Comparison of ENCODE assay signal across 18 cellular contexts in the genomic region with DNA sequence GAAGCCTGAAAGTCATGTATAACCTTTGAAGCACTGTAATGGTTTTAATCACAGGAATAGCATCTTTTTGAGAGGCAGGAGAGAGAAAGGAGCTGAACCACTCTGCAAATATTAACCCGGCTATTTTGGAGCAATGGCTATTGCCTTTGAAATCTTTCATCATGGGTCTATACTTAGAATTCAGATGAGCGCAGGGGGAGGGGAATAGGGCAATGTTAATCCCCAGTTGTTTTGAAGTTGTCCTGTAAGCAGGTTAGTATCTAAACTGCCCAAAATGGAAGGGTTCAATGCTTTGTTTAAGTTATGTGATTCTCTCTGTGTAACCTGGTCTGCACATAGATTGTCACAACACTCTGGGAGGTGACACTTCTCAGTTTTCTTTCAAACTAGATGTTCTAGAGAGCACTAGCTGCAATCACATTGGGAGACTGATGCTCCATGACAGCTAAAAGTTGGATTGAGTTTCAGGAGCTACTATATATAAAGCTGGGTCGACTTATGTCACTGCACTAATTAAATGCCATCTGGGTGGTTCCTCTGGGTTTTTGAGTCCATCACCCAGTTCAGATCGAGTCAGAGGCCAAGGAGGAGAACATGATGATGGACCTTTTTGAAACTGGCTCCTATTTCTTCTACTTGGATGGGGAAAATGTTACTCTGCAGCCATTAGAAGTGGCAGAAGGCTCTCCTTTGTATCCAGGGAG. TPM values are rescaled to one million over a fixed set of nuclear protein-coding genes. Genes with fewer than 3 reads are reported as not detected.
A peak's percentile ranks its signal among the peaks of the same experiment; 100 is the strongest.
DNase-seq lines count a peak whose midpoint lies in the region; ATAC-seq and TF ChIP-seq lines count a peak whose summit lies in the region.
"Had no signal": no experiment of that assay in that cellular context is flagged by ENCODE, and none has a peak within 500 bp of the region (broad histone marks: within the 10 kb centered on the region; RNA-seq: fewer than 3 reads in every experiment).

TSS of gene MYF6 (plus strand) at position 509 of the 704 bp plus-strand sequence. CDS start at position 595, 86 bp downstream.

- CTCF ChIA-PET in PC-9 (lab: Charles Lee) = interaction anchor here (0.7 kb wide), 1 partner anchor 25 kb away, joined by 6 read pairs; no protein-coding TSS in a partner anchor

- 75% methylated on average over 4 of the region's 4 CpGs for WGBS in esophagus muscularis mucosa

- TF ChIP-seq POLR2A in esophagus muscularis mucosa (IDR thresholded peaks at IDR 0.05; ENCODE audit: low read depth) (peak; percentile 17), vagina (IDR thresholded peaks at IDR 0.05) (no peak)

- no peaks in the 10 kb centered on the region for H4K20me1 ChIP-seq in PC-9 (ENCODE audit: insufficient read depth)

- no TSS peak for BruUV-seq in PC-9 (replicated peaks; lab: Mats Ljungman, UMichigan)

- intact Hi-C loops in left ventricle myocardium inferior (cut with micrococcal nuclease) (no loop called here), cardiac septum (cut with DNase I) (no loop called here), esophagus muscularis mucosa (cut with DNase I) (no loop called here), vagina (cut with DNase I) (no loop called here), PC-9 (cut with micrococcal nuclease; ENCODE audit: unreplicated experiment) (no loop called here)
- intact Hi-C loops in activated T-helper 2 cell treated with anti-CD3 and anti-CD28 coated beads, Interferon-gamma antibody, Interleukin-2, Interleukin-4, amounts not matched to agents 10 μg/mL and 5 μg/mL and 100 μg/mL, durations not matched to agents 14 hours and 24 hours and 36 hours (cut with micrococcal nuclease) = no loop called here

- H3K4me2 ChIP-seq in PC-9 = no peak within 1 kb of the TSS

- H3K9me3 Mint-ChIP-seq in nephron progenitor cell = no peaks in the 10 kb centered on the region
- H3K9me3 Mint-ChIP-seq in activated T-helper 2 cell treated with anti-CD3 and anti-CD28 coated beads, Interferon-gamma antibody, Interleukin-2, Interleukin-4, amounts not matched to agents 10 μg/mL and 5 μg/mL and 100 μg/mL, durations not matched to agents 14 hours and 24 hours and 36 hours = no peaks in the 10 kb centered on the region
- H3K9me3 Mint-ChIP-seq: activated CD4-positive, alpha-beta T cell treated with anti-CD3 and anti-CD28 coated beads, Interleukin-2, amount 10 ng/mL, durations not matched to agents 24 days and 14 days; activated T-cell treated with anti-CD3 and anti-CD28 coated beads, Interleukin-2, amount 50 U/mL, for 24 hours had no signal

- no peak for TF ChIP-seq EP300 in esophagus muscularis mucosa (IDR thresholded peaks at IDR 0.05)

- no peak for ATAC-seq in GM21447 (IDR thresholded peaks at IDR 0.05; ENCODE audit: unreplicated experiment)
- ATAC-seq: activated naive CD8-positive, alpha-beta T cell treated with anti-CD3 and anti-CD28 coated beads, Interleukin-2, amount 50 U/mL, for 24 hours; natural killer cell had no signal

- H3K4me1 ChIP-seq in left ventricle myocardium inferior (peaks cover 12% of the 10 kb centered on the region), esophagus muscularis mucosa (peaks cover 6 to 24% (median 22%) of the 10 kb centered on the region in 4 donors), vagina (peaks cover 6% of the 10 kb centered on the region), PC-9 (replicated peaks; ENCODE audit: insufficient read depth) (peaks cover 17% of the 10 kb centered on the region)

- peak within 1 kb of the TSS; percentile 87 for H3K4me3 Mint-ChIP-seq in nephron progenitor cell
- no peak within 1 kb of the TSS for H3K4me3 Mint-ChIP-seq in activated T-helper 2 cell treated with anti-CD3 and anti-CD28 coated beads, Interferon-gamma antibody, Interleukin-2, Interleukin-4, amounts not matched to agents 10 μg/mL and 5 μg/mL and 100 μg/mL, durations not matched to agents 14 hours and 24 hours and 36 hours (ENCODE audit: low read depth)
- H3K4me3 Mint-ChIP-seq: activated CD4-positive, alpha-beta T cell treated with anti-CD3 and anti-CD28 coated beads, Interleukin-2, amount 10 ng/mL, durations not matched to agents 24 days and 14 days; activated naive CD8-positive, alpha-beta T cell treated with anti-CD3 and anti-CD28 coated beads, Interleukin-2, amount 50 U/mL, for 24 hours; activated T-cell treated with anti-CD3 and anti-CD28 coated beads, Interleukin-2, amount 50 U/mL, for 24 hours; natural killer cell had no signal

- H3K36me3 Mint-ChIP-seq in nephron progenitor cell (ENCODE audit: low read depth) = no peaks in the 10 kb centered on the region
- H3K36me3 Mint-ChIP-seq in activated T-helper 2 cell treated with anti-CD3 and anti-CD28 coated beads, Interferon-gamma antibody, Interleukin-2, Interleukin-4, amounts not matched to agents 10 μg/mL and 5 μg/mL and 100 μg/mL, durations not matched to agents 14 hours and 24 hours and 36 hours (ENCODE audit: low read depth) = no peaks in the 10 kb centered on the region

- no peak within 1 kb of the TSS for H3K27ac ChIP-seq in left ventricle myocardium inferior (replicated peaks)
- H3K27ac ChIP-seq in esophagus muscularis mucosa (replicated peaks in 1 of 4) = no peak within 1 kb of the TSS
- H3K27ac ChIP-seq in vagina = no peak within 1 kb of the TSS
- no peak within 1 kb of the TSS for H3K27ac ChIP-seq in PC-9
- H3K27ac ChIP-seq: spleen had no signal

- POLR2A ChIA-PET in PC-9 (lab: Charles Lee; ENCODE audit: unreplicated experiment) = no interaction called here

- H3K36me3 ChIP-seq in left ventricle myocardium inferior = no peaks in the 10 kb centered on the region
- H3K36me3 ChIP-seq in esophagus muscularis mucosa = no peaks in the 10 kb centered on the region
- H3K36me3 ChIP-seq in vagina = no peaks in the 10 kb centered on the region
- no peaks in the 10 kb centered on the region for H3K36me3 ChIP-seq in PC-9 (ENCODE audit: low read depth)
- H3K36me3 ChIP-seq: MG63, spleen had no signal

- no peak within 1 kb of the TSS for H2AFZ ChIP-seq in PC-9

- DNase-seq in left ventricle myocardium inferior = no peak
- no peak for DNase-seq in cardiac septum (ENCODE audit: low spot score)
- no peak for DNase-seq in esophagus muscularis mucosa (ENCODE audit: extremely low spot score)
- DNase-seq in nephron progenitor cell = no peak
- no peak for DNase-seq in vagina (ENCODE audit: extremely low spot score in 2 of 2)
- DNase-seq in activated T-helper 2 cell treated with anti-CD3 and anti-CD28 coated beads, Interferon-gamma antibody, Interleukin-2, Interleukin-4, amounts not matched to agents 10 μg/mL and 5 μg/mL and 100 μg/mL, durations not matched to agents 14 hours and 24 hours and 36 hours (ENCODE audit: low spot score) = no peak
- no peak for DNase-seq in PC-9
- DNase-seq: activated CD4-positive, alpha-beta T cell treated with anti-CD3 and anti-CD28 coated beads, Interleukin-2, amount 10 ng/mL, durations not matched to agents 24 days and 14 days; activated naive CD8-positive, alpha-beta T cell treated with anti-CD3 and anti-CD28 coated beads, Interleukin-2, amount 50 U/mL, for 24 hours; activated T-cell treated with anti-CD3 and anti-CD28 coated beads, Interleukin-2, amount 50 U/mL, for 24 hours; cortex of kidney; foreskin fibroblast; MG63; natural killer cell; NCI-H2081 treated with DMSO at 0.1 percent for 48 hours; NCI-H82; spleen had no signal

- H3K27me3 ChIP-seq in left ventricle myocardium inferior (ENCODE audit: low read depth) = peaks cover 49% of the 10 kb centered on the region
- H3K27me3 ChIP-seq in esophagus muscularis mucosa = peaks cover 0 to 15% (median 0%) of the 10 kb centered on the region in 4 donors
- no peaks in the 10 kb centered on the region for H3K27me3 ChIP-seq in vagina
- no peaks in the 10 kb centered on the region for H3K27me3 ChIP-seq in PC-9 (ENCODE audit: insufficient read depth, low read depth)
- H3K27me3 ChIP-seq: MG63 had no signal

- H3K9me3 ChIP-seq in left ventricle myocardium inferior (replicated peaks) (no peaks in the 10 kb centered on the region), esophagus muscularis mucosa (no peaks in the 10 kb centered on the region), vagina (no peaks in the 10 kb centered on the region), PC-9 (ENCODE audit: insufficient read depth, low read depth) (no peaks in the 10 kb centered on the region)
- H3K9me3 ChIP-seq: MG63, spleen had no signal

- peaks cover 56% of the 10 kb centered on the region for H3K27me3 Mint-ChIP-seq in nephron progenitor cell (ENCODE audit: low read depth, poor library complexity)
- peaks cover 44% of the 10 kb centered on the region for H3K27me3 Mint-ChIP-seq in activated T-helper 2 cell treated with anti-CD3 and anti-CD28 coated beads, Interferon-gamma antibody, Interleukin-2, Interleukin-4, amounts not matched to agents 10 μg/mL and 5 μg/mL and 100 μg/mL, durations not matched to agents 14 hours and 24 hours and 36 hours (ENCODE audit: low read depth)

- H3F3A ChIP-seq in PC-9 (ENCODE audit: insufficient read depth, low read depth) = peaks cover 14% of the 10 kb centered on the region

- H3K27ac Mint-ChIP-seq in nephron progenitor cell = no peak within 1 kb of the TSS
- H3K27ac Mint-ChIP-seq in activated T-helper 2 cell treated with anti-CD3 and anti-CD28 coated beads, Interferon-gamma antibody, Interleukin-2, Interleukin-4, amounts not matched to agents 10 μg/mL and 5 μg/mL and 100 μg/mL, durations not matched to agents 14 hours and 24 hours and 36 hours = no peak within 1 kb of the TSS
- H3K27ac Mint-ChIP-seq: activated CD4-positive, alpha-beta T cell treated with anti-CD3 and anti-CD28 coated beads, Interleukin-2, amount 10 ng/mL, durations not matched to agents 24 days and 14 days; activated naive CD8-positive, alpha-beta T cell treated with anti-CD3 and anti-CD28 coated beads, Interleukin-2, amount 50 U/mL, for 24 hours; activated T-cell treated with anti-CD3 and anti-CD28 coated beads, Interleukin-2, amount 50 U/mL, for 24 hours; natural killer cell had no signal

- H3K4me1 Mint-ChIP-seq in nephron progenitor cell = peaks cover 51% of the 10 kb centered on the region
- peaks cover 5% of the 10 kb centered on the region for H3K4me1 Mint-ChIP-seq in activated T-helper 2 cell treated with anti-CD3 and anti-CD28 coated beads, Interferon-gamma antibody, Interleukin-2, Interleukin-4, amounts not matched to agents 10 μg/mL and 5 μg/mL and 100 μg/mL, durations not matched to agents 14 hours and 24 hours and 36 hours (ENCODE audit: low read depth)
- H3K4me1 Mint-ChIP-seq: activated naive CD8-positive, alpha-beta T cell treated with anti-CD3 and anti-CD28 coated beads, Interleukin-2, amount 50 U/mL, for 24 hours; natural killer cell had no signal

- H3K4me3 ChIP-seq in left ventricle myocardium inferior (peak within 1 kb of the TSS; percentile 48), esophagus muscularis mucosa (peak within 1 kb of the TSS in 3 of 4 donors; percentile 7 to 21 (median 17)), vagina (peak within 1 kb of the TSS; percentile 7 to 14), PC-9 (no peak within 1 kb of the TSS)
- H3K4me3 ChIP-seq: MG63 had no signal

- H3K9me2 ChIP-seq in PC-9 (ENCODE audit: insufficient read depth) = no peaks in the 10 kb centered on the region

- TF ChIP-seq CTCF in left ventricle myocardium inferior (IDR thresholded peaks at IDR 0.05; ENCODE audit: borderline replicate concordance) (no peak), esophagus muscularis mucosa (IDR thresholded peaks at IDR 0.05) (no peak), nephron progenitor cell (IDR thresholded peaks at IDR 0.05) (no peak), vagina (IDR thresholded peaks at IDR 0.05) (no peak), PC-9 (conservative IDR thresholded peaks at IDR 0.05) (no peak)

- H3K79me2 ChIP-seq in PC-9 (ENCODE audit: low read depth) = no peaks in the 10 kb centered on the region

RNA-seq across cellular contexts. Expression of gene MYF6, which starts in this region (rescaled TPM):
- not detected for total RNA-seq in left ventricle myocardium inferior
- total RNA-seq in cardiac septum = 1.1 TPM
- total RNA-seq in esophagus muscularis mucosa = under 1 TPM in 1 of 4 donors, not detected in 3; 0.29 TPM
- total RNA-seq in vagina = not detected
- not detected in 2 replicates for total RNA-seq in activated T-helper 2 cell treated with anti-CD3 and anti-CD28 coated beads, Interferon-gamma antibody, Interleukin-2, Interleukin-4, amounts not matched to agents 10 μg/mL and 5 μg/mL and 100 μg/mL, durations not matched to agents 14 hours and 24 hours and 36 hours
- total RNA-seq in PC-9 (2021) = not detected in 2 replicates
- total RNA-seq: activated CD4-positive, alpha-beta T cell treated with anti-CD3 and anti-CD28 coated beads, Interleukin-2, amount 10 ng/mL, durations not matched to agents 24 days and 14 days; natural killer cell; spleen had no signal
